In genomic region chr11:69637601-69637955, GRCh38 we compare ENCODE assay signal across 10 cellular contexts. TPM values are rescaled to one million over a fixed set of nuclear protein-coding genes. Genes with fewer than 3 reads are reported as not detected.
DNase-seq lines count a peak whose midpoint lies in the region; ATAC-seq and TF ChIP-seq lines count a peak whose summit lies in the region.
"Had no signal": no experiment of that assay in that cellular context is flagged by ENCODE, and none has a peak within 500 bp of the region (broad histone marks: within the 10 kb centered on the region; RNA-seq: fewer than 3 reads in every experiment).

No MANE protein-coding gene starts in this region.

- H3K4me1 ChIP-seq in BLaER1 treated with 17β-estradiol and CSF1 and Interleukin-3, amounts not matched to agents 10 nM and 100 nM = peaks cover 34 to 47% (median 40%) of the 10 kb centered on the region in 10 experiments
- H3K4me1 ChIP-seq in MM.1S (ENCODE audit: low read length) = peaks cover 27% of the 10 kb centered on the region
- peaks cover 23% of the 10 kb centered on the region for H3K4me1 ChIP-seq in neural progenitor cell

- peak overlapping the region in 8 of 10 experiments; percentile 36 to 66 (median 50); a peak in 10 of 20 replicates for H3K4me3 ChIP-seq in BLaER1 treated with 17β-estradiol and CSF1 and Interleukin-3, amounts not matched to agents 10 nM and 100 nM
- no peak overlapping the region for H3K4me3 ChIP-seq in MM.1S (ENCODE audit: low read length)
- H3K4me3 ChIP-seq in epithelial cell of proximal tubule (ENCODE audit: low read depth, low read length) = peak overlapping the region; percentile 94
- peak overlapping the region; percentile 94 for H3K4me3 ChIP-seq in neural progenitor cell

- no peak overlapping the region for H3K9ac ChIP-seq in BLaER1 treated with 17β-estradiol and CSF1 and Interleukin-3, amounts not matched to agents 10 nM and 100 nM
- H3K9ac ChIP-seq in MM.1S (ENCODE audit: low read length) = no peak overlapping the region
- H3K9ac ChIP-seq in neural progenitor cell = no peak overlapping the region

- H3K4me2 ChIP-seq in BLaER1 treated with 17β-estradiol and CSF1 and Interleukin-3, amounts not matched to agents 10 nM and 100 nM = peak overlapping the region; percentile 70 to 90 (median 83)
- H3K4me2 ChIP-seq in MM.1S (ENCODE audit: low read depth, low read length) (peak overlapping the region; percentile 98), neural progenitor cell (peak overlapping the region; percentile 88)

- peaks cover 0 to 70% (median 50%) of the 10 kb centered on the region in 11 experiments; a peak in 17 of 22 replicates for H4K20me1 ChIP-seq in BLaER1 treated with 17β-estradiol and CSF1 and Interleukin-3, amounts not matched to agents 10 nM and 100 nM
- H4K20me1 ChIP-seq in MM.1S (ENCODE audit: insufficient read depth, low read length) = no peaks in the 10 kb centered on the region
- H4K20me1 ChIP-seq in neural progenitor cell (ENCODE audit: low read depth) = peaks cover 8% of the 10 kb centered on the region

- no peaks in the 10 kb centered on the region for H3K36me3 ChIP-seq in BLaER1 treated with 17β-estradiol and CSF1 and Interleukin-3, amounts not matched to agents 10 nM and 100 nM
- H3K36me3 ChIP-seq in MM.1S (replicated peaks; ENCODE audit: insufficient read depth, low read length) = no peaks in the 10 kb centered on the region
- no peaks in the 10 kb centered on the region for H3K36me3 ChIP-seq in neural progenitor cell

- H3K4me1 Mint-ChIP-seq in neural progenitor cell = peaks cover 35% of the 10 kb centered on the region

- H3K79me2 ChIP-seq in MM.1S (ENCODE audit: low read length) = 0 out of 2 replicates have a peak, but pooled peaks cover 3% of the 10 kb centered on the region
- H3K79me2 ChIP-seq in neural progenitor cell (ENCODE audit: low read depth) = peaks cover 15% of the 10 kb centered on the region

- H3K4me3 Mint-ChIP-seq in neural progenitor cell = peak overlapping the region; percentile 81

- no peak for DNase-seq in MM.1S
- no peak for DNase-seq in epithelial cell of proximal tubule (ENCODE audit: low read depth)
- peak; percentile 55 for DNase-seq in neural progenitor cell (ENCODE audit: low spot score)
- no peak for DNase-seq in NCI-H2171 treated with DMSO at 0.1 percent for 48 hours (lab: John Stamatoyannopoulos, UW)
- no peak for DNase-seq in kidney tubule cell (ENCODE audit: low spot score)
- DNase-seq: stimulated activated CD4-positive, alpha-beta T cell treated with anti-CD3 and anti-CD28 coated beads, Interleukin-2, amount 100 ng/mL, for 48 hours had no signal

- H3K27ac Mint-ChIP-seq in neural progenitor cell = no peak overlapping the region
- H3K27ac Mint-ChIP-seq: activated T-helper 2 cell treated with anti-CD3 and anti-CD28 coated beads, Interferon-gamma antibody, Interleukin-2, Interleukin-4, amounts not matched to agents 10 μg/mL and 5 μg/mL and 100 μg/mL, durations not matched to agents 14 hours and 24 hours and 36 hours had no signal

- H3K9me3 ChIP-seq in BLaER1 treated with 17β-estradiol and CSF1 and Interleukin-3, amounts not matched to agents 10 nM and 100 nM (replicated peaks in 1 of 11) = no peaks in the 10 kb centered on the region
- H3K9me3 ChIP-seq in MM.1S (replicated peaks; ENCODE audit: insufficient read depth, low read length) (no peaks in the 10 kb centered on the region), neural progenitor cell (ENCODE audit: low read depth) (no peaks in the 10 kb centered on the region)

- H2AFZ ChIP-seq in MM.1S (ENCODE audit: low read length) (no peak overlapping the region), neural progenitor cell (replicated peaks) (no peak overlapping the region)

- peaks cover 15% of the 10 kb centered on the region; the same call in 1 of the 2 replicates for H3F3A ChIP-seq in MM.1S (ENCODE audit: insufficient read depth, low read length)
- peaks cover 23% of the 10 kb centered on the region for H3F3A ChIP-seq in neural progenitor cell (ENCODE audit: low read depth)

- no peaks in the 10 kb centered on the region for H3K36me3 Mint-ChIP-seq in neural progenitor cell

- no peak overlapping the region for H3K27ac ChIP-seq in BLaER1 treated with 17β-estradiol and CSF1 and Interleukin-3, amounts not matched to agents 10 nM and 100 nM
- H3K27ac ChIP-seq in MM.1S (ENCODE audit: low read length) = no peak overlapping the region
- H3K27ac ChIP-seq in neural progenitor cell = no peak overlapping the region

- ATAC-seq in HG03520 (IDR thresholded peaks at IDR 0.05; ENCODE audit: unreplicated experiment) (no peak), GM21423 (IDR thresholded peaks at IDR 0.05; ENCODE audit: unreplicated experiment) (no peak)

- H3K27me3 ChIP-seq in BLaER1 treated with 17β-estradiol and CSF1 and Interleukin-3, amounts not matched to agents 10 nM and 100 nM = peaks cover 89 to 99% (median 97%) of the 10 kb centered on the region in 11 experiments
- H3K27me3 ChIP-seq in MM.1S (replicated peaks; ENCODE audit: insufficient read depth, low read length) (peaks cover 59% of the 10 kb centered on the region), neural progenitor cell (peaks cover 28% of the 10 kb centered on the region)

- no peaks in the 10 kb centered on the region for H3K9me3 Mint-ChIP-seq in neural progenitor cell
- H3K9me3 Mint-ChIP-seq: activated T-helper 2 cell treated with anti-CD3 and anti-CD28 coated beads, Interferon-gamma antibody, Interleukin-2, Interleukin-4, amounts not matched to agents 10 μg/mL and 5 μg/mL and 100 μg/mL, durations not matched to agents 14 hours and 24 hours and 36 hours had no signal

- H3K9me2 ChIP-seq in MM.1S (replicated peaks; ENCODE audit: insufficient read depth, low read length) = no peaks in the 10 kb centered on the region

- peaks cover 8% of the 10 kb centered on the region for H3K27me3 Mint-ChIP-seq in neural progenitor cell (ENCODE audit: insufficient read depth, low read depth)

- TF ChIP-seq CTCF in MM.1S (IDR thresholded peaks at IDR 0.05; ENCODE audit: low read length) (no peak), epithelial cell of proximal tubule (conservative IDR thresholded peaks at IDR 0.05; ENCODE audit: low read depth, low read length) (no peak), neural progenitor cell (IDR thresholded peaks at IDR 0.05) (no peak)

RNA-seq across cellular contexts. Expression of gene CCND1, which starts 3.4 kb away (rescaled TPM):
- total RNA-seq in epithelial cell of proximal tubule (345 and 533 TPM in 2 replicates), neural progenitor cell (ENCODE audit: low replicate concordance) (85.0 and 94.0 TPM in 2 replicates)

RNA-seq across cellular contexts. Expression of gene LTO1, which starts 37.6 kb away (rescaled TPM):
- 15.9 and 17.3 TPM in 2 replicates for total RNA-seq in epithelial cell of proximal tubule
- 11.9 and 21.6 TPM in 2 replicates for total RNA-seq in neural progenitor cell (ENCODE audit: low replicate concordance)
